Comparison of ENCODE assay signal across 8 cellular contexts in the genomic region with DNA sequence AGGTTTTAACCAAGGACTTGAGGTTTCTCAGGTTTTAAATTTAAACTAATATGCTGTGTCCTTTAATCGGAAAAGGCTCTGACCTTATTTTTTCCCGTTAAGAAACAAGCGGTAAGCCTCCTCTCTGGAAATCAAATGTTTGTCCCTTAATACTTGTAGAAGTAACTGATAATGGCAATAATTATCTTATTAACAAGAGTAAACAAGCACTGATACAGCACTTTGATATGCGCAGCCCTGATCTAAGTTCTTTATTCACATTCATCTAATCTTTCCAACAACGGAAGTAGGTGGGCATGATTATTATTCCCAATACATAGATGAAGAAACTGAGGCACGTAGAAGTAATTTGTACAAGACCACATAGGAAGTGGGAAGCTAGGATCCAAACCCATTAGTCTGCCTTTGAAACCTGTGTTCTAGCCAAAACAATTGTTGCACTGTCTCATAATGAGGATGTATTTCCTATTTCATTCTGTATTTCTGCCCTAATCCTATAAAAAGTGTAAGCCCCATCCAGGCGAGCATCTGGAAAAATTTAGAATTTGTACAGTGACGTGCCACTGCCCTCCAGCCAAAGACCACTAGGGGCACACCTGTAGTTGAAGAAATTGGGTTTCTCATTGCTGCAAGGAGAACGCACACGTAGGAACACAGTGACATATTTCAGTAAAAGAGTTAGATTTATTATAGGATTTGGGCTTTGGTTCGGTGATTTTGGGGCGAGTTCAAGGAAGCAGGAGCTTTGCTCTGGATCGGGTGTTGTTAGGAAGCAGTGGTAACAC. TPM values are rescaled to one million over a fixed set of nuclear protein-coding genes. Genes with fewer than 3 reads are reported as not detected.
DNase-seq lines count a peak whose midpoint lies in the region; ATAC-seq and TF ChIP-seq lines count a peak whose summit lies in the region.

No MANE protein-coding gene starts in this region.

- peaks cover 0 to 24% (median 12%) of the 10 kb centered on the region in 6 donors for H3K4me1 ChIP-seq in spleen

- no peaks in the 10 kb centered on the region for H3K27me3 Mint-ChIP-seq in T-helper 1 cell treated with Interleukin-12 subunit alpha and Interleukin-12 subunit beta and Interleukin-4 antibody, amounts not matched to agents 30 μg/mL and 1 μg/mL, for 36 hours (ENCODE audit: low read depth)

- no peaks in the 10 kb centered on the region for H3K27me3 ChIP-seq in spleen (replicated peaks in 1 of 7)

- intact Hi-C loops in spleen (cut with DNase I; ENCODE audit: low total_unique reads) (no loop called here), sciatic nerve (cut with DNase I) (loop anchor here (10.0 kb wide), 1 partner anchor 124 kb away; a partner anchor contains a TSS)

- no peaks in the 10 kb centered on the region for H3K36me3 ChIP-seq in SK-N-MC (ENCODE audit: insufficient read depth, low read length)
- no peaks in the 10 kb centered on the region for H3K36me3 ChIP-seq in spleen

- TF ChIP-seq POLR2A in spleen (IDR thresholded peaks at IDR 0.05) = no peak

- TF ChIP-seq CTCF in foreskin fibroblast (IDR thresholded peaks at IDR 0.05; ENCODE audit: low read depth, low read length) (peak; percentile 19), spleen (IDR thresholded peaks at IDR 0.05 in 8 of 11, conservative IDR thresholded peaks at IDR 0.05 in 3 of 11) (peak in 3 of 11 experiments; percentile 1 to 14 (median 10))

- peak overlapping the region; percentile 80 for H3K4me3 Mint-ChIP-seq in T-helper 1 cell treated with Interleukin-12 subunit alpha and Interleukin-12 subunit beta and Interleukin-4 antibody, amounts not matched to agents 30 μg/mL and 1 μg/mL, for 36 hours

- ATAC-seq in GM19452 (IDR thresholded peaks at IDR 0.05; ENCODE audit: unreplicated experiment) = no peak
- ATAC-seq in sciatic nerve = no peak
- ATAC-seq in GM18519 (IDR thresholded peaks at IDR 0.05; ENCODE audit: low FRiP score, unreplicated experiment) = no peak

- no peak for DNase-seq in T-helper 1 cell
- DNase-seq in SK-N-MC (ENCODE audit: low read depth, low spot score) = no peak
- no peak for DNase-seq in foreskin fibroblast
- no peak for DNase-seq in spleen
- DNase-seq in sciatic nerve (ENCODE audit: low spot score) = no peak

- H3K9ac ChIP-seq in SK-N-MC (ENCODE audit: insufficient read length) = no peak overlapping the region

- H3K4me3 ChIP-seq in SK-N-MC (peak overlapping the region; percentile 81), foreskin fibroblast (ENCODE audit: low read depth in 1 of 2, low read length in 2 of 2) (peak overlapping the region; percentile 22 to 54), spleen (peak overlapping the region in 5 of 8 donors; percentile 51 to 73 (median 52))

- H3K9me3 ChIP-seq in SK-N-MC (ENCODE audit: low read depth, low read length) (no peaks in the 10 kb centered on the region), spleen (no peaks in the 10 kb centered on the region)

- H3K27ac ChIP-seq in SK-N-MC = peak overlapping the region; percentile 53; the same call in 1 of the 2 replicates
- peak overlapping the region; percentile 65 to 93 (median 89) for H3K27ac ChIP-seq in spleen

- H3K4me1 Mint-ChIP-seq in T-helper 1 cell treated with Interleukin-12 subunit alpha and Interleukin-12 subunit beta and Interleukin-4 antibody, amounts not matched to agents 30 μg/mL and 1 μg/mL, for 36 hours (ENCODE audit: low read depth) = peaks cover 11% of the 10 kb centered on the region

- no peaks in the 10 kb centered on the region for H3K9me3 Mint-ChIP-seq in T-helper 1 cell treated with Interleukin-12 subunit alpha and Interleukin-12 subunit beta and Interleukin-4 antibody, amounts not matched to agents 30 μg/mL and 1 μg/mL, for 36 hours

- H3K36me3 Mint-ChIP-seq in T-helper 1 cell treated with Interleukin-12 subunit alpha and Interleukin-12 subunit beta and Interleukin-4 antibody, amounts not matched to agents 30 μg/mL and 1 μg/mL, for 36 hours (ENCODE audit: low read depth) = peaks cover 2% of the 10 kb centered on the region

- peak overlapping the region; percentile 89 for H3K27ac Mint-ChIP-seq in T-helper 1 cell treated with Interleukin-12 subunit alpha and Interleukin-12 subunit beta and Interleukin-4 antibody, amounts not matched to agents 30 μg/mL and 1 μg/mL, for 36 hours

- WGBS in spleen, 5 donors = 23 to 50% (median 27%) methylated on average over 13 of the region's 13 CpGs

RNA-seq across cellular contexts. Expression of a gene that starts 0.6 kb away (rescaled TPM):
- total RNA-seq in spleen (under 1 TPM in 2 of 7 donors, not detected in 5; 0.36 to 0.92 TPM), sciatic nerve (not detected)
- polyA plus RNA-seq in spleen = under 1 TPM; 0.04 to 0.16 (median 0.06) TPM

RNA-seq across cellular contexts. Expression of a gene that starts 0.7 kb away (rescaled TPM):
- total RNA-seq in spleen (10 to 100 TPM in 6 of 7 donors, 1 to 10 TPM in 1; 5.8 to 18.0 (median 11.2) TPM), sciatic nerve (38.6 TPM)
- polyA plus RNA-seq in spleen = 10 to 100 TPM; 10.2 to 14.5 (median 12.7) TPM
